ENCODE assay signal across 2 cellular contexts in the genomic region with DNA sequence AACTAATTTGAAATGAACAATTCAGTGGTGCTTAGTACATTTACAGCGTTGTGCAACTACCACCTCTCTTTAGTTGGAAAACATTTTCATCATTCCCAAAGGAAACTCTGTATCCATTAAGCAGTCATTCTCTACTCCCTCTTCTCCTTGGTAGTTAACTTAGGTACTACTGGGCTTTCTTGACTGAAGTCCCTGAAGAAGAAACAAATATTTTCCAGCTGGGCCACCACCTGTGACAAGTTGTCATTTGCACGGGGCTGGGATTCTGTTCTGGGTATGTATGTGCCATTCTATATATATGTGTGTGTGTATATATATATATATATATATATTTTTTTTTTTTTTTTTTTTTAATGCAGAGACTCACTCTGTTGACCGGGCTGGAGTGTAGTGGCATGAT.
TF ChIP-seq lines count a peak whose summit lies in the region.

No MANE protein-coding gene starts in this region.

TF ChIP-seq in A549, 52 proteins besides CTCF, POLR2A, EP300 and RAD21 (continued from another document):
- no peak for TF ChIP-seq NR3C1 (IDR thresholded peaks at IDR 0.05)

TF ChIP-seq in HEK293, 187 proteins besides CTCF, POLR2A, EP300 and RAD21 (continued from another document):
- TF ChIP-seq, protein P1, sequence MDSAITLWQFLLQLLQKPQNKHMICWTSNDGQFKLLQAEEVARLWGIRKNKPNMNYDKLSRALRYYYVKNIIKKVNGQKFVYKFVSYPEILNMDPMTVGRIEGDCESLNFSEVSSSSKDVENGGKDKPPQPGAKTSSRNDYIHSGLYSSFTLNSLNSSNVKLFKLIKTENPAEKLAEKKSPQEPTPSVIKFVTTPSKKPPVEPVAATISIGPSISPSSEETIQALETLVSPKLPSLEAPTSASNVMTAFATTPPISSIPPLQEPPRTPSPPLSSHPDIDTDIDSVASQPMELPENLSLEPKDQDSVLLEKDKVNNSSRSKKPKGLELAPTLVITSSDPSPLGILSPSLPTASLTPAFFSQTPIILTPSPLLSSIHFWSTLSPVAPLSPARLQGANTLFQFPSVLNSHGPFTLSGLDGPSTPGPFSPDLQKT (IDR thresholded peaks at IDR 0.05; ENCODE audit: borderline replicate concordance, low read depth, low read length) = no peak
- TF ChIP-seq KLF7 (tag by site-specific recombination; IDR thresholded peaks at IDR 0.05; ENCODE audit: borderline replicate concordance) = no peak
